1 cellular context compared by ENCODE assay signal in the genomic region with DNA sequence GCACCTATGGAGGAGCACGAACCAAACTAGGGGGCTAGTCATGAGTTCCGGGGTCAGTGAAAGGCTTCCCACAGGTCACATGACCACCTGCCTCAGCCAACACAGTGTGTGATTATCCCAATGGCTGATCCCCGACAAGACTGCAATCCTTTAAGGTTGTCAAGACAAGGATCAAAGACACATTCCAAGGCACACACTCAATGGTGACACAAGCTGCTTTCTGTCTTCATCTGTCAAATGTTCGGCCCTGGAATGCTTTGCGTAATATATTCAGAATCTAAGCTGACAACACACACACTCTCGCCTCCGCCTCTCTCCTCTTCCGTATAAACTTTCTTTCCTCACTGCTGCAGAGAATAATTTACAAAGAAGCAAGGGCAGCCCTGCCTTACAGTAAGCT.
A peak's percentile ranks its signal among the peaks of the same experiment; 100 is the strongest.
TF ChIP-seq lines count a peak whose summit lies in the region.

No MANE protein-coding gene starts in this region.

TF ChIP-seq in K562, 482 proteins besides CTCF, POLR2A, EP300 and RAD21:
- TF ChIP-seq HSF4 (CRISPR knock-in tag; IDR thresholded peaks at IDR 0.05; ENCODE audit: borderline replicate concordance) (no peak), TFE3 (CRISPR knock-in tag; IDR thresholded peaks at IDR 0.05) (peak; percentile 77)
